1 cellular context compared by ENCODE assay signal in genomic region chr3:177599331-177599730, GRCh38.
TF ChIP-seq lines count a peak whose summit lies in the region.

No MANE protein-coding gene starts in this region.

TF ChIP-seq in H1, 55 proteins besides CTCF, POLR2A, EP300 and RAD21:
- TF ChIP-seq MAFK (IDR thresholded peaks at IDR 0.05; ENCODE audit: low read depth, low read length) (no peak), CBX5 (IDR thresholded peaks at IDR 0.05; ENCODE audit: low read depth, low read length) (no peak), CREB1 (IDR thresholded peaks at IDR 0.05) (no peak), CHD2 (IDR thresholded peaks at IDR 0.05; ENCODE audit: low read length) (no peak), YY1 (IDR thresholded peaks at IDR 0.05; ENCODE audit: low read depth, low read length) (no peak), USF2 (IDR thresholded peaks at IDR 0.05; ENCODE audit: low read length) (no peak), SIRT6 (IDR thresholded peaks at IDR 0.05; ENCODE audit: low read length) (no peak), SP4 (IDR thresholded peaks at IDR 0.05; ENCODE audit: low read length) (no peak), PHF8 (conservative IDR thresholded peaks at IDR 0.05; ENCODE audit: low read depth, low read length) (no peak), BCL11A (IDR thresholded peaks at IDR 0.05; ENCODE audit: low read depth in 2 of 2, low read length in 2 of 2) (no peak), GTF2F1 (IDR thresholded peaks at IDR 0.05; ENCODE audit: borderline replicate concordance, low read depth, low read length) (no peak), ASH2L (IDR thresholded peaks at IDR 0.05; ENCODE audit: low read length) (no peak), ATF2 (IDR thresholded peaks at IDR 0.05; ENCODE audit: low read length) (no peak), SP2 (IDR thresholded peaks at IDR 0.05; ENCODE audit: low read length) (no peak)
